In genomic region chr7:135171581-135172291, GRCh38 we compare ENCODE assay signal across 9 cellular contexts. TPM values are rescaled to one million over a fixed set of nuclear protein-coding genes. Genes with fewer than 3 reads are reported as not detected.
DNase-seq lines count a peak whose midpoint lies in the region; ATAC-seq and TF ChIP-seq lines count a peak whose summit lies in the region.
"Not testable (repeated sequence)": the region's sequence is repeated elsewhere in the genome, so short reads cannot be mapped to it uniquely, and the experiment has no call there.
"Had no signal": no experiment of that assay in that cellular context is flagged by ENCODE, and none has a peak within 500 bp of the region (broad histone marks: within the 10 kb centered on the region; RNA-seq: fewer than 3 reads in every experiment).

No MANE protein-coding gene starts in this region.

- H3K4me1 Mint-ChIP-seq in activated CD4-positive, alpha-beta memory T cell treated with anti-CD3 and anti-CD28 coated beads, Interleukin-2, amount 10 ng/mL, durations not matched to agents 7 days and 5 days, result peaks cover 43% of the 10 kb centered on the region

- H3K9me3 Mint-ChIP-seq in activated CD4-positive, alpha-beta memory T cell treated with anti-CD3 and anti-CD28 coated beads, Interleukin-2, amount 10 ng/mL, durations not matched to agents 7 days and 5 days, result not testable (repeated sequence)

- peak overlapping the region; percentile 81 for H3K4me3 ChIP-seq in Loucy (ENCODE audit: low read length, poor library complexity, severe bottlenecking)
- H3K4me3 ChIP-seq in cardiac fibroblast (replicated peaks in 1 of 2; ENCODE audit: low read depth in 2 of 2, low read length in 2 of 2), result not testable (repeated sequence)
- H3K4me3 ChIP-seq in gastroesophageal sphincter, result peak overlapping the region in 1 of 2 donors; percentile 78

- peak overlapping the region; percentile 54 for H3K4me3 Mint-ChIP-seq in activated CD4-positive, alpha-beta memory T cell treated with anti-CD3 and anti-CD28 coated beads, Interleukin-2, amount 10 ng/mL, durations not matched to agents 7 days and 5 days

- H3K4me1 ChIP-seq in Loucy (ENCODE audit: insufficient read depth, low read length, poor library complexity, severe bottlenecking) (peaks cover 22% of the 10 kb centered on the region), gastroesophageal sphincter (peaks cover 3 to 49% (median 27%) of the 10 kb centered on the region in 3 donors)

- H3K27me3 Mint-ChIP-seq in activated CD4-positive, alpha-beta memory T cell treated with anti-CD3 and anti-CD28 coated beads, Interleukin-2, amount 10 ng/mL, durations not matched to agents 7 days and 5 days, result not testable (repeated sequence)

- H4K20me1 ChIP-seq in Loucy (ENCODE audit: insufficient read depth, low read length, poor library complexity, severe bottlenecking), result peaks cover 26% of the 10 kb centered on the region

- TF ChIP-seq POLR2A in gastroesophageal sphincter (IDR thresholded peaks at IDR 0.05), result not testable (repeated sequence)

- H3K9ac ChIP-seq in Loucy (ENCODE audit: low read depth, low read length, poor library complexity, severe bottlenecking), result peak overlapping the region; percentile 87

- H3K9me2 ChIP-seq in Loucy (replicated peaks; ENCODE audit: low read depth, low read length), result not testable (repeated sequence)

- POLR2A ChIA-PET in activated CD4-positive, alpha-beta memory T cell treated with anti-CD3 and anti-CD28 coated beads, Interleukin-2, amount 10 ng/mL, durations not matched to agents 7 days and 5 days (lab: Charles Lee), result interaction anchor here (0.8 to 9.1 kb wide), 8 partner anchors 13 to 541 kb away, joined by 3 to 181 read pairs (median 13); partner anchors contain the start of genes AGBL3, TMEM140 and WDR91

- not testable (repeated sequence) for TF ChIP-seq CTCF in Loucy (conservative IDR thresholded peaks at IDR 0.05; ENCODE audit: low read length); cardiac fibroblast (IDR thresholded peaks at IDR 0.05; ENCODE audit: low read depth, low read length); gastroesophageal sphincter (IDR thresholded peaks at IDR 0.05)

- peak overlapping the region; percentile 68 to 98 (median 94) for H3K27ac ChIP-seq in gastroesophageal sphincter

- peak overlapping the region; percentile 49 for H3K27ac Mint-ChIP-seq in activated CD4-positive, alpha-beta memory T cell treated with anti-CD3 and anti-CD28 coated beads, Interleukin-2, amount 10 ng/mL, durations not matched to agents 7 days and 5 days

- CTCF ChIA-PET in activated CD4-positive, alpha-beta memory T cell treated with anti-CD3 and anti-CD28 coated beads, Interleukin-2, amount 10 ng/mL, durations not matched to agents 7 days and 5 days (lab: Charles Lee), result interaction anchor here (0.7 to 5.0 kb wide), 9 partner anchors 11 to 524 kb away, joined by 3 to 88 read pairs (median 6); partner anchors contain the start of genes AGBL3, TMEM140 and WDR91

- DNase-seq in EH (ENCODE audit: low read depth) (peak; percentile 73), cardiac fibroblast (ENCODE audit: low read depth in 2 of 2) (peak; percentile 45), lung microvascular endothelial cell (ENCODE audit: low read depth in 2 of 2) (peak; percentile 50 to 51), putamen (ENCODE audit: low spot score) (peak; percentile 66), ureter (ENCODE audit: low spot score) (peak; percentile 41)
- peak; percentile 18 for DNase-seq in activated CD4-positive, alpha-beta memory T cell treated with anti-CD3 and anti-CD28 coated beads, Interleukin-2, amount 10 ng/mL, durations not matched to agents 7 days and 5 days

- not testable (repeated sequence) for H3K9me3 ChIP-seq in Loucy (ENCODE audit: insufficient read depth, low read depth, low read length); gastroesophageal sphincter

- not testable (repeated sequence) for H2AFZ ChIP-seq in Loucy (ENCODE audit: low read length)

- TF ChIP-seq EP300 in gastroesophageal sphincter (IDR thresholded peaks at IDR 0.05), result not testable (repeated sequence)

- H3K36me3 ChIP-seq in Loucy (ENCODE audit: insufficient read depth, low read length) (peaks cover 11% of the 10 kb centered on the region; the same call in 1 of the 2 replicates), gastroesophageal sphincter (peaks cover 0 to 21% of the 10 kb centered on the region in 2 donors)

- not testable (repeated sequence) for H3K27me3 ChIP-seq in Loucy (ENCODE audit: insufficient read depth, low read length, poor library complexity, severe bottlenecking); gastroesophageal sphincter

- H3K36me3 Mint-ChIP-seq in activated CD4-positive, alpha-beta memory T cell treated with anti-CD3 and anti-CD28 coated beads, Interleukin-2, amount 10 ng/mL, durations not matched to agents 7 days and 5 days (ENCODE audit: low read depth), result peaks cover 32% of the 10 kb centered on the region

- ATAC-seq in gastroesophageal sphincter, result peak; percentile 52

- peaks cover 35% of the 10 kb centered on the region for H3K79me2 ChIP-seq in Loucy (ENCODE audit: insufficient read depth, low read length)

- peak overlapping the region; percentile 90 for H3K4me2 ChIP-seq in Loucy (ENCODE audit: low read depth, low read length, poor library complexity, severe bottlenecking)

- WGBS in gastroesophageal sphincter (ENCODE audit: low coverage in 1 of 2), 2 donors, result 65 to 82% methylated on average over 2 to 3 of the region's 19 CpGs

- H3F3A ChIP-seq in Loucy (ENCODE audit: low read depth), result not testable (repeated sequence)

RNA-seq across cellular contexts. Expression of gene CYREN, which starts 1.2 kb away (rescaled TPM):
- total RNA-seq in activated CD4-positive, alpha-beta memory T cell treated with anti-CD3 and anti-CD28 coated beads, Interleukin-2, amount 10 ng/mL, durations not matched to agents 7 days and 5 days, result 10 to 100 TPM; 32.0 to 32.1 TPM
- total RNA-seq in gastroesophageal sphincter (10 to 100 TPM; 37.0 to 60.3 (median 49.7) TPM), lung microvascular endothelial cell (10.7 and 12.6 TPM in 2 replicates), ureter (58.3 TPM)

RNA-seq across cellular contexts. Expression of gene TMEM140, which starts 23.9 kb away (rescaled TPM):
- total RNA-seq in activated CD4-positive, alpha-beta memory T cell treated with anti-CD3 and anti-CD28 coated beads, Interleukin-2, amount 10 ng/mL, durations not matched to agents 7 days and 5 days, result 10 to 100 TPM; 36.5 to 37.1 TPM
- total RNA-seq in gastroesophageal sphincter (10 to 100 TPM in 3 of 4 donors, 1 to 10 TPM in 1; 9.3 to 21.8 (median 16.0) TPM), lung microvascular endothelial cell (21.1 and 59.7 TPM in 2 replicates), ureter (11.6 TPM)
- total RNA-seq: PC-3 had no signal

RNA-seq across cellular contexts. Expression of gene WDR91, which starts 39.6 kb away (rescaled TPM):
- 10 to 100 TPM; 10.7 to 11.6 TPM for total RNA-seq in activated CD4-positive, alpha-beta memory T cell treated with anti-CD3 and anti-CD28 coated beads, Interleukin-2, amount 10 ng/mL, durations not matched to agents 7 days and 5 days
- total RNA-seq in gastroesophageal sphincter (10 to 100 TPM; 18.7 to 37.1 (median 30.0) TPM), lung microvascular endothelial cell (4.0 and 4.4 TPM in 2 replicates), ureter (27.9 TPM)

Comparison
In these comparisons a context has a peak if more than half of its experiments do, and no peak if none do; other contexts are left out.
1. DNase-seq: peak in every context shown above with its lines; median percentile 73 in EH; 66 in putamen; 50 in lung microvascular endothelial cell; 45 in cardiac fibroblast; 41 in ureter; 18 in activated CD4-positive, alpha-beta memory T cell treated with anti-CD3 and anti-CD28 coated beads, Interleukin-2, amount 10 ng/mL, durations not matched to agents 7 days and 5 days.